ENCODE assay signal across 14 cellular contexts in genomic region chr11:96001037-96001436, GRCh38.
A peak's percentile ranks its signal among the peaks of the same experiment; 100 is the strongest.
DNase-seq lines count a peak whose midpoint lies in the region; ATAC-seq and TF ChIP-seq lines count a peak whose summit lies in the region.
"Had no signal": no experiment of that assay in that cellular context is flagged by ENCODE, and none has a peak within 500 bp of the region (broad histone marks: within the 10 kb centered on the region; RNA-seq: fewer than 3 reads in every experiment).

No MANE protein-coding gene starts in this region.

- intact Hi-C loops in left colon (cut with DNase I, micrococcal nuclease) (no loop called here), stomach (cut with DNase I; ENCODE audit: low total_unique reads) (no loop called here)

- peak overlapping the region in 4 of 5 donors; percentile 55 to 78 (median 56) for H3K27ac ChIP-seq in stomach

- TF ChIP-seq POLR2A in stomach (IDR thresholded peaks at IDR 0.05): no peak

- DNase-seq in GM04503 (ENCODE audit: low read depth) (peak; percentile 86), dedifferentiated amniotic fluid mesenchymal stem cell (ENCODE audit: extremely low spot score) (peak; percentile 71), left colon (peak; percentile 17 to 58), stomach (peak; percentile 52), NCI-H146 treated with DMSO at 0.1 percent for 48 hours (lab: John Stamatoyannopoulos, UW; ENCODE audit: unreplicated experiment) (no peak)
- DNase-seq in activated CD8-positive, alpha-beta memory T cell treated with anti-CD3 and anti-CD28 coated beads, Interleukin-2, amount 50 U/mL, for 48 hours: no peak
- DNase-seq: activated CD4-positive, alpha-beta T cell treated with anti-CD3 and anti-CD28 coated beads for 1 hour; activated gamma-delta T cell treated with Interleukin-2 at 50 U/mL for 16 hours; COR-L47; foreskin melanocyte; nephron progenitor cell had no signal

- no peaks in the 10 kb centered on the region for H3K36me3 ChIP-seq in stomach

- H3K4me3 ChIP-seq in stomach: no peak overlapping the region

- 44 to 64% (median 58%) methylated on average over 5 of the region's 5 CpGs for WGBS in stomach, 5 donors

- no peak for TF ChIP-seq CTCF in stomach (IDR thresholded peaks at IDR 0.05)

- no peaks in the 10 kb centered on the region for H3K27me3 ChIP-seq in stomach

- TF ChIP-seq EP300 in stomach (IDR thresholded peaks at IDR 0.05): no peak

- peaks cover 0 to 27% (median 21%) of the 10 kb centered on the region in 4 donors for H3K4me1 ChIP-seq in stomach

- no peaks in the 10 kb centered on the region for H3K9me3 ChIP-seq in stomach

- no peak for ATAC-seq in left colon
- ATAC-seq in HG02678 (IDR thresholded peaks at IDR 0.05; ENCODE audit: unreplicated experiment): no peak
- no peak for ATAC-seq in HG03469 (IDR thresholded peaks at IDR 0.05; ENCODE audit: unreplicated experiment)
- ATAC-seq: HepG2 had no signal

Comparison
In these comparisons a context has a peak if more than half of its experiments do, and no peak if none do; other contexts are left out.
1. DNase-seq: peak in GM04503 (single experiment), dedifferentiated amniotic fluid mesenchymal stem cell (single experiment), left colon (2 of 2) and stomach (single experiment); none in NCI-H146 treated with DMSO at 0.1 percent for 48 hours (single experiment) and activated CD8-positive, alpha-beta memory T cell treated with anti-CD3 and anti-CD28 coated beads, Interleukin-2, amount 50 U/mL, for 48 hours (single experiment).